ENCODE assay signal across 12 cellular contexts in genomic region chr4:111781611-111782010, GRCh38.
"Had no signal": no experiment of that assay in that cellular context is flagged by ENCODE, and none has a peak within 500 bp of the region (broad histone marks: within the 10 kb centered on the region; RNA-seq: fewer than 3 reads in every experiment).

No MANE protein-coding gene starts in this region.

- H3K27ac ChIP-seq: prostate gland, upper lobe of right lung had no signal

- H3K27me3 ChIP-seq: upper lobe of right lung had no signal

- H3K4me3 ChIP-seq: lung, prostate gland, upper lobe of right lung had no signal

- H3K4me1 ChIP-seq: prostate gland, upper lobe of right lung had no signal

- DNase-seq: activated B cell treated with CpG ODN at 0.5 μM for 24 hours; activated CD4-positive, alpha-beta T cell treated with anti-CD3 and anti-CD28 coated beads, Interleukin-2, amount 10 ng/mL, durations not matched to agents 24 days and 14 days; activated naive CD4-positive, alpha-beta T cell treated with Interleukin-2 at 50 U/mL for 16 hours; effector memory CD4-positive, alpha-beta T cell; hypothalamus; left colon; naive thymus-derived CD4-positive, alpha-beta T cell; stimulated activated naive CD4-positive, alpha-beta T cell; T-helper 17 cell; upper lobe of right lung had no signal

- H3K36me3 ChIP-seq: prostate gland, upper lobe of right lung had no signal

- H3K9me3 ChIP-seq: prostate gland, upper lobe of right lung had no signal
